11 cellular contexts compared by ENCODE assay signal in the genomic region with DNA sequence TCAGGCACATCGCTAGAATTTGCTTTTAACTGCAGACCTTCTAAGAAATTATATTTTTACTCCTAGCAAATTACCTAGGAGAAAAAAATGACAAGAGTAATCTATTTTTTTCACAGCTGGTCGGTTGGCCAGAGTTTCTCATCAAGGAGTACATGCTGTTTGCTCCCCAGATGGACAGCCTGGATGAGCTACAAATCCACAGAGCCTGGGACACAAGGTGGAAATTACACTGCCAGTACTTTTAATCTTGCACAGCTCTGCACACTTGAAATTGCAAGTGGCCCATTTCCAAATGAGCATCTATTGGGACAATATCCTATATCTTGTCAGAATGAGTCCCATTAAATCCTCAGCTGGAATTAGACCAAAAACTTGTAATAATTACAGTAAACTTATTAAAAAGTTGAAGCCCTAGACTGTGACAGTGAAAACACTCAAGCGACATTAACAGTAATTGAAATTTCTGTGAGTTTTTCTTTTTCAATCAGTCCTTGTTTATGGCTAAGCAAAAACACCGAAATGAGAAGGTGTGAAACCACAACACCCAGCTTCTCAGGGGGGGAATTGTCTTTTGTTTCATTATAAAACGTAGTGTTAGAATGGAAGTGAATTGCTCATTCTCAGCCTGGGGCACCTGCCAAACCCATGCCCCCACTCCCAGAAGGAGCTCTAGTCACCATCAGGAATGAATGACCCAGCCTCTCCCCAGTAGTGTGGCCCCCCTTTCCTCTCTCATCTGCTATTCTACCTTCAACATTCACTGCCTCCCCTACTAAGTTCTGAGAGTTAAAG.
DNase-seq lines count a peak whose midpoint lies in the region; ATAC-seq, FAIRE-seq and TF ChIP-seq lines count a peak whose summit lies in the region.
"Had no signal": no experiment of that assay in that cellular context is flagged by ENCODE, and none has a peak within 500 bp of the region (broad histone marks: within the 10 kb centered on the region; RNA-seq: fewer than 3 reads in every experiment).

No MANE protein-coding gene starts in this region.

- intact Hi-C loops in mammary epithelial cell (cut with micrococcal nuclease), result no loop called here
- intact Hi-C loops in breast epithelium (cut with DNase I; ENCODE audit: low total_unique reads), result no loop called here

- H3K9me3 ChIP-seq in mammary epithelial cell (replicated peaks; ENCODE audit: insufficient read depth, low read length), result peaks cover 10% of the 10 kb centered on the region
- H3K9me3 ChIP-seq in breast epithelium, result peaks cover 7 to 10% of the 10 kb centered on the region in 2 donors
- H3K9me3 ChIP-seq in WERI-Rb-1 (ENCODE audit: severe bottlenecking), result peaks cover 10% of the 10 kb centered on the region

- no TSS peak for BruUV-seq in mammary epithelial cell (replicated peaks; lab: Mats Ljungman, UMichigan)

- FAIRE-seq in H54 (lab: Jason Lieb, UNC) (peak; percentile 30), D721Med (lab: Jason Lieb, UNC) (no peak)
- FAIRE-seq: TTC549 had no signal

- no peak for TF ChIP-seq CTCF in mammary epithelial cell (conservative IDR thresholded peaks at IDR 0.05 in 1 of 2, IDR thresholded peaks at IDR 0.05 in 1 of 2; ENCODE audit: extremely low read depth in 1 of 2, insufficient read depth in 1 of 2, low read depth in 1 of 2, low read length in 2 of 2)
- no peak for TF ChIP-seq CTCF in breast epithelium (IDR thresholded peaks at IDR 0.05)
- no peak for TF ChIP-seq CTCF in WERI-Rb-1 (IDR thresholded peaks at IDR 0.05; ENCODE audit: low read depth, low read length)
- no peak for TF ChIP-seq CTCF in D721Med (IDR thresholded peaks at IDR 0.05; ENCODE audit: insufficient read depth, missing control alignments)

- H3K79me1 ChIP-seq in mesendoderm (ENCODE audit: low read length), result no peaks in the 10 kb centered on the region

- no peak overlapping the region for H3K56ac ChIP-seq in mesendoderm (ENCODE audit: low read length)

- no peak overlapping the region for H4K8ac ChIP-seq in mesendoderm (ENCODE audit: low read depth, low read length)

- H2AFZ ChIP-seq in mammary epithelial cell (ENCODE audit: low read depth, low read length), result peak overlapping the region; percentile 45
- H2AFZ ChIP-seq: parathyroid adenoma had no signal

- no peak overlapping the region for H3K4ac ChIP-seq in mesendoderm (ENCODE audit: low read depth, low read length)

- 55% methylated on average over 5 of the region's 5 CpGs for WGBS in mammary epithelial cell (ENCODE audit: low coverage, missing lambda C conversion rate)
- no CpG with 5 or more reads among the region's 5 CpGs for WGBS in mesendoderm (ENCODE audit: extremely low coverage, insufficient coverage, low lambda C conversion rate)

- peaks cover 33% of the 10 kb centered on the region for H3K4me1 ChIP-seq in mammary epithelial cell (ENCODE audit: insufficient read depth, low read length)
- no peaks in the 10 kb centered on the region for H3K4me1 ChIP-seq in breast epithelium
- no peaks in the 10 kb centered on the region for H3K4me1 ChIP-seq in mesendoderm (ENCODE audit: control insufficient read depth, low read depth, low read length)
- H3K4me1 ChIP-seq: parathyroid adenoma had no signal

- no peak for DNase-seq in mammary epithelial cell
- no peak for DNase-seq in breast epithelium (ENCODE audit: low spot score in 2 of 2)
- no peak for DNase-seq in H54 (ENCODE audit: insufficient read length, low spot score)
- peak; percentile 30 for DNase-seq in WERI-Rb-1
- peak; percentile 0 to 26 for DNase-seq in stimulated activated CD8-positive, alpha-beta memory T cell treated with anti-CD3 and anti-CD28 coated beads, Interleukin-7, amount 100 ng/mL, for 48 hours (ENCODE audit: extremely low read depth in 1 of 2, low read depth in 1 of 2)
- no peak for DNase-seq in mesendoderm
- no peak for DNase-seq in D721Med (ENCODE audit: insufficient read length, low spot score)
- DNase-seq: HFFc6 had no signal

- H3K79me2 ChIP-seq in mammary epithelial cell (ENCODE audit: insufficient read depth, low read length) (no peaks in the 10 kb centered on the region), mesendoderm (ENCODE audit: control insufficient read depth, insufficient read depth, low read length) (no peaks in the 10 kb centered on the region)
- H3K79me2 ChIP-seq: parathyroid adenoma had no signal

- H2BK120ac ChIP-seq in mesendoderm (ENCODE audit: low read depth, low read length), result no peak overlapping the region

- CTCF ChIA-PET in mammary epithelial cell (lab: Charles Lee; ENCODE audit: low non-redundant PET), result no interaction called here

- no peak for ATAC-seq in HG03457 (IDR thresholded peaks at IDR 0.05; ENCODE audit: unreplicated experiment)

- dilution Hi-C loops in mammary epithelial cell (cut with HindIII; ENCODE audit: low sequenced_read_pairs), result no loop called here

- no peak overlapping the region for H2BK5ac ChIP-seq in mesendoderm (ENCODE audit: low read length)

- TF ChIP-seq POLR2A in breast epithelium (IDR thresholded peaks at IDR 0.05) (no peak), H54 (IDR thresholded peaks at IDR 0.05; ENCODE audit: low read depth, low read length) (no peak)

- no peaks in the 10 kb centered on the region for H3K36me3 ChIP-seq in mammary epithelial cell (ENCODE audit: insufficient read depth, low read length)
- H3K36me3 ChIP-seq in breast epithelium, result no peaks in the 10 kb centered on the region
- H3K36me3 ChIP-seq in WERI-Rb-1, result no peaks in the 10 kb centered on the region
- H3K36me3 ChIP-seq in mesendoderm (ENCODE audit: control insufficient read depth, insufficient read depth, low read length), result no peaks in the 10 kb centered on the region

- no peak overlapping the region for H3K18ac ChIP-seq in mesendoderm (ENCODE audit: low read length)

- H3K9ac ChIP-seq in mammary epithelial cell (ENCODE audit: insufficient read depth, low read length) (no peak overlapping the region), mesendoderm (ENCODE audit: low read length) (no peak overlapping the region)
- H3K9ac ChIP-seq: parathyroid adenoma had no signal

- no peak overlapping the region for H3K23ac ChIP-seq in mesendoderm (ENCODE audit: low read length)

- H3K4me2 ChIP-seq in mammary epithelial cell (ENCODE audit: insufficient read depth, low read depth, low read length), result no peak overlapping the region
- no peak overlapping the region for H3K4me2 ChIP-seq in mesendoderm (ENCODE audit: low read length)

- H4K5ac ChIP-seq in mesendoderm (ENCODE audit: low read length), result no peak overlapping the region

- H4K20me1 ChIP-seq in mammary epithelial cell (ENCODE audit: insufficient read depth, low read length), result no peaks in the 10 kb centered on the region

- H3K27me3 ChIP-seq in mammary epithelial cell (ENCODE audit: insufficient read depth, low read length) (no peaks in the 10 kb centered on the region), breast epithelium (no peaks in the 10 kb centered on the region), WERI-Rb-1 (ENCODE audit: insufficient read depth, low read depth, severe bottlenecking) (no peaks in the 10 kb centered on the region), mesendoderm (ENCODE audit: insufficient read depth, low read length, poor library complexity) (no peaks in the 10 kb centered on the region)

- H2BK15ac ChIP-seq in mesendoderm (replicated peaks; ENCODE audit: low read depth), result no peak overlapping the region

- H3K4me3 ChIP-seq in mammary epithelial cell (replicated peaks in 1 of 3; ENCODE audit: insufficient read depth in 1 of 3, low read depth in 2 of 3, low read length in 3 of 3), result no peak overlapping the region
- H3K4me3 ChIP-seq in breast epithelium, result no peak overlapping the region
- H3K4me3 ChIP-seq in WERI-Rb-1 (ENCODE audit: low read depth, low read length), result no peak overlapping the region
- no peak overlapping the region for H3K4me3 ChIP-seq in mesendoderm (ENCODE audit: low read length)

- H3K27ac ChIP-seq in mammary epithelial cell (ENCODE audit: insufficient read depth, low read depth, low read length) (peak overlapping the region; percentile 60), breast epithelium (no peak overlapping the region), WERI-Rb-1 (0 out of 2 replicates have a peak overlapping the region, but pooled peaks have one; percentile 11), mesendoderm (ENCODE audit: low read depth, low read length) (no peak overlapping the region)
- H3K27ac ChIP-seq: parathyroid adenoma had no signal

- in situ Hi-C loops in mammary epithelial cell (cut with MboI; ENCODE audit: low sequenced_read_pairs in 2 of 2), result no loop called here

- no peak overlapping the region for H2AK5ac ChIP-seq in mesendoderm (ENCODE audit: low read length)

Comparison
In these comparisons a context has a peak if more than half of its experiments do, and no peak if none do; other contexts are left out.
1. H3K27ac ChIP-seq: peak in mammary epithelial cell (single experiment) and WERI-Rb-1 (single experiment); none in breast epithelium (0 of 2) and mesendoderm (single experiment).
2. DNase-seq: peak in WERI-Rb-1 (single experiment) and stimulated activated CD8-positive, alpha-beta memory T cell treated with anti-CD3 and anti-CD28 coated beads, Interleukin-7, amount 100 ng/mL, for 48 hours (2 of 2); none in mammary epithelial cell (single experiment), breast epithelium (0 of 2), H54 (single experiment), mesendoderm (single experiment) and D721Med (single experiment).